32 cellular contexts compared by ENCODE assay signal in genomic region chr2:96848264-96848663, GRCh38. TPM values are rescaled to one million over a fixed set of nuclear protein-coding genes. Genes with fewer than 3 reads are reported as not detected.
DNase-seq lines count a peak whose midpoint lies in the region; ATAC-seq, FAIRE-seq and TF ChIP-seq lines count a peak whose summit lies in the region.
"Had no signal": no experiment of that assay in that cellular context is flagged by ENCODE, and none has a peak within 500 bp of the region (broad histone marks: within the 10 kb centered on the region; RNA-seq: fewer than 3 reads in every experiment).

No MANE protein-coding gene starts in this region.

- H2AFZ ChIP-seq in HepG2 (ENCODE audit: low read length), result no peak overlapping the region

- H3K27me3 Mint-ChIP-seq in activated T-helper 17 cell treated with anti-CD3 and anti-CD28 coated beads, Interleukin-2, amount 50 U/mL, for 72 hours, result no peaks in the 10 kb centered on the region
- H3K27me3 Mint-ChIP-seq: activated naive CD8-positive, alpha-beta T cell treated with anti-CD3 and anti-CD28 coated beads for 36 hours; activated T-cell treated with anti-CD3 and anti-CD28 coated beads, Interleukin-2, amount 50 U/mL, for 24 hours; effector memory CD8-positive, alpha-beta T cell; naive B cell had no signal

- POLR2A ChIA-PET in HepG2 (lab: Yijun Ruan, JAX), result interaction anchor here (1.1 to 3.3 kb wide), 3 partner anchors 9 to 20 kb away, joined by 3 to 16 read pairs (median 8); partner anchors contain the start of gene ANKRD39

- no peak overlapping the region for H3K9ac ChIP-seq in HepG2 (ENCODE audit: insufficient read depth, low read depth, low read length)

- peaks cover 14% of the 10 kb centered on the region for H3K4me1 ChIP-seq in HepG2 (ENCODE audit: insufficient read depth, low read length)
- H3K4me1 ChIP-seq: lower lobe of right lung had no signal

- TF ChIP-seq EP300 in HepG2 (IDR thresholded peaks at IDR 0.05; ENCODE audit: low read depth in 2 of 2, low read length in 2 of 2) (no peak), HepG2 (CRISPR knock-in tag; IDR thresholded peaks at IDR 0.05; ENCODE audit: borderline replicate concordance) (no peak)

- H3K79me2 ChIP-seq in HepG2 (ENCODE audit: insufficient read depth, low read length), result no peaks in the 10 kb centered on the region

- peak; percentile 77 for FAIRE-seq in HepG2 (lab: Jason Lieb, UNC)
- FAIRE-seq in RCC 7860 (lab: Jason Lieb, UNC), result no peak
- FAIRE-seq: bronchial epithelial cell, H1, small intestine, urothelium cell line had no signal

- H3K27ac Mint-ChIP-seq in activated T-helper 17 cell treated with anti-CD3 and anti-CD28 coated beads, Interleukin-2, amount 50 U/mL, for 72 hours, result peak overlapping the region; percentile 33
- H3K27ac Mint-ChIP-seq: activated naive CD8-positive, alpha-beta T cell treated with anti-CD3 and anti-CD28 coated beads for 36 hours; activated T-cell treated with anti-CD3 and anti-CD28 coated beads, Interleukin-2, amount 50 U/mL, for 24 hours; effector memory CD8-positive, alpha-beta T cell; naive B cell had no signal

- no TSS peak for BruUV-seq in HepG2 (replicated peaks; lab: Mats Ljungman, UMichigan)

- H3K4me1 Mint-ChIP-seq in activated T-helper 17 cell treated with anti-CD3 and anti-CD28 coated beads, Interleukin-2, amount 50 U/mL, for 72 hours, result no peaks in the 10 kb centered on the region
- H3K4me1 Mint-ChIP-seq: activated naive CD8-positive, alpha-beta T cell treated with anti-CD3 and anti-CD28 coated beads for 36 hours had no signal

- no peaks in the 10 kb centered on the region for H4K20me1 ChIP-seq in HepG2 (ENCODE audit: insufficient read depth, low read length)

- in situ Hi-C loops in HepG2 (cut with HindIII; ENCODE audit: extremely low pct_ligation_motif_present, low pct_unique_long_range_greater_than_20kb), result no loop called here

- H3K9me3 Mint-ChIP-seq in activated T-helper 17 cell treated with anti-CD3 and anti-CD28 coated beads, Interleukin-2, amount 50 U/mL, for 72 hours, result no peaks in the 10 kb centered on the region
- H3K9me3 Mint-ChIP-seq: activated naive CD8-positive, alpha-beta T cell treated with anti-CD3 and anti-CD28 coated beads for 36 hours; activated T-cell treated with anti-CD3 and anti-CD28 coated beads, Interleukin-2, amount 50 U/mL, for 24 hours; effector memory CD8-positive, alpha-beta T cell; naive B cell had no signal

- no peaks in the 10 kb centered on the region for H3K27me3 ChIP-seq in HepG2 (ENCODE audit: control insufficient read depth in 1 of 2, insufficient read depth in 2 of 2, low read length in 2 of 2)

- peak overlapping the region; percentile 37 for H3K27ac ChIP-seq in HepG2 (ENCODE audit: extremely low read length, insufficient read depth, low read length)
- H3K27ac ChIP-seq: 22Rv1, lower lobe of right lung, RWPE1, SK-N-MC, thoracic aorta had no signal

- no peak overlapping the region for H3K4me2 ChIP-seq in HepG2 (ENCODE audit: low read depth, low read length)

- CTCF ChIA-PET in HepG2 (lab: Yijun Ruan, JAX; ENCODE audit: low intra/inter-chr PET ratio, low total read pairs), result no interaction called here

- H3K9me3 ChIP-seq in HepG2 (ENCODE audit: low read length), result no peaks in the 10 kb centered on the region
- H3K9me3 ChIP-seq: lower lobe of right lung, thoracic aorta had no signal

- TF ChIP-seq CTCF in HepG2 (CRISPR knock-in tag; IDR thresholded peaks at IDR 0.05), result peak; percentile 7; the same call in 1 of the 2 replicates

- peaks cover 9 to 37% of the 10 kb centered on the region in 2 experiments for H3K36me3 ChIP-seq in HepG2 (replicated peaks in 1 of 2; ENCODE audit: control insufficient read depth in 1 of 2, insufficient read depth in 2 of 2, low read length in 2 of 2)

- 62% methylated on average over 9 of the region's 9 CpGs for WGBS in HepG2 (ENCODE audit: low lambda C conversion rate)

- no peak for TF ChIP-seq POLR2A in HepG2 (IDR thresholded peaks at IDR 0.05; ENCODE audit: insufficient read depth in 1 of 2, low read depth in 2 of 2, low read length in 2 of 2)

- peak; percentile 24 for ATAC-seq in Right ventricle myocardium superior (ENCODE audit: poor library complexity)
- no peak for ATAC-seq in left cardiac atrium
- ATAC-seq in activated T-helper 17 cell treated with anti-CD3 and anti-CD28 coated beads, Interleukin-2, amount 50 U/mL, for 72 hours (replicated peaks), result no peak
- peak; percentile 92 for ATAC-seq in HepG2
- ATAC-seq in sciatic nerve, result peak; percentile 79
- no peak for ATAC-seq in GM21423 (IDR thresholded peaks at IDR 0.05; ENCODE audit: unreplicated experiment)
- ATAC-seq: effector memory CD8-positive, alpha-beta T cell; lower lobe of right lung had no signal

- TF ChIP-seq RAD21 in HepG2 (CRISPR knock-in tag; IDR thresholded peaks at IDR 0.05), result no peak

- intact Hi-C loops in Right ventricle myocardium superior (cut with DNase I), result no loop called here
- intact Hi-C loops in left cardiac atrium (cut with DNase I), result no loop called here
- intact Hi-C loops in HepG2 (cut with micrococcal nuclease; ENCODE audit: unreplicated experiment), result no loop called here
- intact Hi-C loops in sciatic nerve (cut with DNase I), result no loop called here

- H3K4me3 ChIP-seq in HepG2 (replicated peaks in 1 of 3; ENCODE audit: insufficient read depth in 1 of 3, low read depth in 2 of 3, low read length in 3 of 3), result no peak overlapping the region
- H3K4me3 ChIP-seq: lower lobe of right lung, SK-N-MC, thoracic aorta had no signal

- peaks cover 67% of the 10 kb centered on the region for H3K36me3 Mint-ChIP-seq in activated T-helper 17 cell treated with anti-CD3 and anti-CD28 coated beads, Interleukin-2, amount 50 U/mL, for 72 hours (ENCODE audit: low read depth)

- DNase-seq in Right ventricle myocardium superior (no peak), left cardiac atrium (no peak), HepG2 (ENCODE audit: low spot score) (peak; percentile 60), sciatic nerve (ENCODE audit: low spot score) (no peak), RCC 7860 (ENCODE audit: low spot score) (no peak), SHP77 (lab: John Stamatoyannopoulos, UW) (no peak)
- DNase-seq: activated gamma-delta T cell; activated naive CD8-positive, alpha-beta T cell treated with anti-CD3 and anti-CD28 coated beads for 36 hours; activated T-cell treated with anti-CD3 and anti-CD28 coated beads, Interleukin-2, amount 50 U/mL, for 24 hours; aorta; cortex of kidney; DMS79; effector memory CD8-positive, alpha-beta T cell; erythroblast; KG1; lower lobe of right lung; midbrain; naive B cell; NCI-H1694; NCI-H446; small intestine; stimulated activated naive CD4-positive, alpha-beta T cell treated with Interleukin-2 at 50 U/mL for 16 hours had no signal

- H3K4me3 Mint-ChIP-seq in activated T-helper 17 cell treated with anti-CD3 and anti-CD28 coated beads, Interleukin-2, amount 50 U/mL, for 72 hours, result no peak overlapping the region
- H3K4me3 Mint-ChIP-seq: activated naive CD8-positive, alpha-beta T cell treated with anti-CD3 and anti-CD28 coated beads for 36 hours; activated T-cell treated with anti-CD3 and anti-CD28 coated beads, Interleukin-2, amount 50 U/mL, for 24 hours; CD14-positive monocyte; effector memory CD8-positive, alpha-beta T cell had no signal

RNA-seq across cellular contexts. Expression of gene ANKRD23, which starts 4.4 kb away (rescaled TPM):
- 10.6 TPM for total RNA-seq in Right ventricle myocardium superior
- total RNA-seq in left cardiac atrium, result 10 to 100 TPM; 18.4 to 24.7 TPM
- 10 to 100 TPM in 1 of 2 donors, 1 to 10 TPM in 1; 6.8 to 11.7 TPM for total RNA-seq in activated T-helper 17 cell treated with anti-CD3 and anti-CD28 coated beads, Interleukin-2, amount 50 U/mL, for 72 hours
- total RNA-seq in HepG2 (2016; rRNA removed; fragmentation: Illumina TruSeq; extraction: Trizol), result 0.35 and 1.5 TPM in 2 replicates
- total RNA-seq in HepG2 (2016; cell fraction: cytosol; rRNA removed; fragmentation: Illumina TruSeq; extraction: Trizol; ENCODE audit: low read depth), result 0.35 and 0.51 TPM in 2 replicates
- total RNA-seq in HepG2 (2016; cell fraction: insoluble cytoplasmic fraction; rRNA removed; fragmentation: Illumina TruSeq; extraction: Trizol), result 0.61 and 2.2 TPM in 2 replicates
- 0.77 and 0.90 TPM in 2 replicates for total RNA-seq in HepG2 (2016; cell fraction: membrane; rRNA removed; fragmentation: Illumina TruSeq; extraction: Trizol)
- 2.3 and 2.8 TPM in 2 replicates for total RNA-seq in HepG2 (2016; cell fraction: nucleus; rRNA removed; fragmentation: Illumina TruSeq; extraction: Trizol)
- polyA plus RNA-seq in HepG2 (2011; rRNA removed), result 1.6 and 2.7 TPM in 2 replicates
- 0.71 and 0.90 TPM in 2 replicates for polyA plus RNA-seq in HepG2 (2011; cell fraction: cytosol; rRNA removed)
- polyA plus RNA-seq in HepG2 (2011; cell fraction: nucleus; rRNA removed), result 17.9 and 22.1 TPM in 2 replicates
- polyA plus RNA-seq in HepG2 (2012), result 0.72 and 2.1 TPM in 2 replicates
- 0.47 and 0.50 TPM in 2 replicates for polyA plus RNA-seq in HepG2 (2016; cell fraction: cytosol; fragmentation: Illumina TruSeq; extraction: Trizol; ENCODE audit: low read depth)
- 0.32 and 0.50 TPM in 2 replicates for polyA plus RNA-seq in HepG2 (2016; cell fraction: insoluble cytoplasmic fraction; fragmentation: Illumina TruSeq; extraction: Trizol; ENCODE audit: low read depth)
- polyA plus RNA-seq in HepG2 (2016; cell fraction: membrane; fragmentation: Illumina TruSeq; extraction: Trizol; ENCODE audit: low read depth), result 0.47 and 0.74 TPM in 2 replicates
- 9.2 and 10.4 TPM in 2 replicates for polyA plus RNA-seq in HepG2 (2016; cell fraction: nucleus; fragmentation: Illumina TruSeq; extraction: Trizol; ENCODE audit: insufficient read depth, low read depth)
- polyA minus RNA-seq in HepG2 (2011; rRNA and poly(A)+ RNA removed; ENCODE audit: low replicate concordance), result 1.6 and 5.1 TPM in 2 replicates
- not detected in 2 replicates for polyA minus RNA-seq in HepG2 (2011; cell fraction: cytosol; rRNA and poly(A)+ RNA removed)
- polyA minus RNA-seq in HepG2 (2011; cell fraction: nucleus; rRNA and poly(A)+ RNA removed), result 3.9 and 4.1 TPM in 2 replicates
- 8.3 TPM for total RNA-seq in sciatic nerve
- polyA plus RNA-seq: CD14-positive monocyte had no signal

RNA-seq across cellular contexts. Expression of gene ANKRD39, which starts 9.6 kb away (rescaled TPM):
- total RNA-seq in Right ventricle myocardium superior, result 14.6 TPM
- 10 to 100 TPM; 11.9 to 12.4 TPM for total RNA-seq in left cardiac atrium
- total RNA-seq in activated T-helper 17 cell treated with anti-CD3 and anti-CD28 coated beads, Interleukin-2, amount 50 U/mL, for 72 hours, result 10 to 100 TPM; 25.2 to 52.3 TPM
- total RNA-seq in HepG2 (2016; rRNA removed; fragmentation: Illumina TruSeq; extraction: Trizol), result 23.2 and 26.7 TPM in 2 replicates
- 40.7 and 45.8 TPM in 2 replicates for total RNA-seq in HepG2 (2016; cell fraction: cytosol; rRNA removed; fragmentation: Illumina TruSeq; extraction: Trizol; ENCODE audit: low read depth)
- 26.3 and 27.1 TPM in 2 replicates for total RNA-seq in HepG2 (2016; cell fraction: insoluble cytoplasmic fraction; rRNA removed; fragmentation: Illumina TruSeq; extraction: Trizol)
- 37.4 and 41.3 TPM in 2 replicates for total RNA-seq in HepG2 (2016; cell fraction: membrane; rRNA removed; fragmentation: Illumina TruSeq; extraction: Trizol)
- 10.3 and 11.7 TPM in 2 replicates for total RNA-seq in HepG2 (2016; cell fraction: nucleus; rRNA removed; fragmentation: Illumina TruSeq; extraction: Trizol)
- 24.8 and 27.8 TPM in 2 replicates for polyA plus RNA-seq in HepG2 (2011; rRNA removed)
- polyA plus RNA-seq in HepG2 (2011; cell fraction: cytosol; rRNA removed), result 18.3 and 31.5 TPM in 2 replicates
- polyA plus RNA-seq in HepG2 (2011; cell fraction: nucleus; rRNA removed), result 24.2 and 29.2 TPM in 2 replicates
- 14.6 and 20.3 TPM in 2 replicates for polyA plus RNA-seq in HepG2 (2012)
- 55.3 and 63.9 TPM in 2 replicates for polyA plus RNA-seq in HepG2 (2016; cell fraction: cytosol; fragmentation: Illumina TruSeq; extraction: Trizol; ENCODE audit: low read depth)
- polyA plus RNA-seq in HepG2 (2016; cell fraction: insoluble cytoplasmic fraction; fragmentation: Illumina TruSeq; extraction: Trizol; ENCODE audit: low read depth), result 33.9 and 35.0 TPM in 2 replicates
- polyA plus RNA-seq in HepG2 (2016; cell fraction: membrane; fragmentation: Illumina TruSeq; extraction: Trizol; ENCODE audit: low read depth), result 40.8 and 47.0 TPM in 2 replicates
- 23.0 and 24.9 TPM in 2 replicates for polyA plus RNA-seq in HepG2 (2016; cell fraction: nucleus; fragmentation: Illumina TruSeq; extraction: Trizol; ENCODE audit: insufficient read depth, low read depth)
- polyA minus RNA-seq in HepG2 (2011; rRNA and poly(A)+ RNA removed; ENCODE audit: low replicate concordance), result 10.9 and 17.9 TPM in 2 replicates
- polyA minus RNA-seq in HepG2 (2011; cell fraction: cytosol; rRNA and poly(A)+ RNA removed), result 4.6 and 5.6 TPM in 2 replicates
- polyA minus RNA-seq in HepG2 (2011; cell fraction: nucleus; rRNA and poly(A)+ RNA removed), result 8.2 and 14.2 TPM in 2 replicates
- total RNA-seq in sciatic nerve, result 15.9 TPM

RNA-seq across cellular contexts. Expression of gene SEMA4C, which starts 21.6 kb away (rescaled TPM):
- total RNA-seq in Right ventricle myocardium superior (18.2 TPM), left cardiac atrium (10 to 100 TPM; 22.1 to 24.8 TPM), HepG2 (2016; rRNA removed; fragmentation: Illumina TruSeq; extraction: Trizol) (11.3 and 25.9 TPM in 2 replicates), sciatic nerve (136 TPM)
- total RNA-seq in activated T-helper 17 cell treated with anti-CD3 and anti-CD28 coated beads, Interleukin-2, amount 50 U/mL, for 72 hours, result 1 to 10 TPM; 8.3 to 9.6 TPM
- 3.5 and 4.2 TPM in 2 replicates for total RNA-seq in HepG2 (2016; cell fraction: cytosol; rRNA removed; fragmentation: Illumina TruSeq; extraction: Trizol; ENCODE audit: low read depth)
- 8.4 and 25.7 TPM in 2 replicates for total RNA-seq in HepG2 (2016; cell fraction: insoluble cytoplasmic fraction; rRNA removed; fragmentation: Illumina TruSeq; extraction: Trizol)
- total RNA-seq in HepG2 (2016; cell fraction: membrane; rRNA removed; fragmentation: Illumina TruSeq; extraction: Trizol), result 10.9 and 11.4 TPM in 2 replicates
- total RNA-seq in HepG2 (2016; cell fraction: nucleus; rRNA removed; fragmentation: Illumina TruSeq; extraction: Trizol), result 22.1 and 28.3 TPM in 2 replicates
- 46.6 and 69.2 TPM in 2 replicates for polyA plus RNA-seq in HepG2 (2011; rRNA removed)
- 33.4 and 47.8 TPM in 2 replicates for polyA plus RNA-seq in HepG2 (2011; cell fraction: cytosol; rRNA removed)
- polyA plus RNA-seq in HepG2 (2011; cell fraction: nucleus; rRNA removed), result 135 and 157 TPM in 2 replicates
- 27.3 and 39.4 TPM in 2 replicates for polyA plus RNA-seq in HepG2 (2012)
- polyA plus RNA-seq in HepG2 (2016; cell fraction: cytosol; fragmentation: Illumina TruSeq; extraction: Trizol; ENCODE audit: low read depth), result 1.0 and 1.2 TPM in 2 replicates
- 6.0 and 8.4 TPM in 2 replicates for polyA plus RNA-seq in HepG2 (2016; cell fraction: insoluble cytoplasmic fraction; fragmentation: Illumina TruSeq; extraction: Trizol; ENCODE audit: low read depth)
- polyA plus RNA-seq in HepG2 (2016; cell fraction: membrane; fragmentation: Illumina TruSeq; extraction: Trizol; ENCODE audit: low read depth), result 3.1 and 3.2 TPM in 2 replicates
- 51.6 and 60.2 TPM in 2 replicates for polyA plus RNA-seq in HepG2 (2016; cell fraction: nucleus; fragmentation: Illumina TruSeq; extraction: Trizol; ENCODE audit: insufficient read depth, low read depth)
- polyA minus RNA-seq in HepG2 (2011; rRNA and poly(A)+ RNA removed; ENCODE audit: low replicate concordance), result 29.1 and 175 TPM in 2 replicates
- 41.8 and 45.0 TPM in 2 replicates for polyA minus RNA-seq in HepG2 (2011; cell fraction: cytosol; rRNA and poly(A)+ RNA removed)
- 25.8 and 31.7 TPM in 2 replicates for polyA minus RNA-seq in HepG2 (2011; cell fraction: nucleus; rRNA and poly(A)+ RNA removed)

RNA-seq across cellular contexts. Expression of gene CNNM3, which starts 32.2 kb away (rescaled TPM):
- total RNA-seq in Right ventricle myocardium superior, result 13.5 TPM
- 10 to 100 TPM in 1 of 2 donors, 1 to 10 TPM in 1; 9.6 to 10.3 TPM for total RNA-seq in left cardiac atrium
- 10 to 100 TPM; 17.9 to 22.0 TPM for total RNA-seq in activated T-helper 17 cell treated with anti-CD3 and anti-CD28 coated beads, Interleukin-2, amount 50 U/mL, for 72 hours
- 8.4 and 21.2 TPM in 2 replicates for total RNA-seq in HepG2 (2016; rRNA removed; fragmentation: Illumina TruSeq; extraction: Trizol)
- 5.5 and 5.9 TPM in 2 replicates for total RNA-seq in HepG2 (2016; cell fraction: cytosol; rRNA removed; fragmentation: Illumina TruSeq; extraction: Trizol; ENCODE audit: low read depth)
- total RNA-seq in HepG2 (2016; cell fraction: insoluble cytoplasmic fraction; rRNA removed; fragmentation: Illumina TruSeq; extraction: Trizol), result 6.5 and 21.5 TPM in 2 replicates
- 8.5 and 9.2 TPM in 2 replicates for total RNA-seq in HepG2 (2016; cell fraction: membrane; rRNA removed; fragmentation: Illumina TruSeq; extraction: Trizol)
- total RNA-seq in HepG2 (2016; cell fraction: nucleus; rRNA removed; fragmentation: Illumina TruSeq; extraction: Trizol), result 22.7 and 27.7 TPM in 2 replicates
- 27.9 and 43.4 TPM in 2 replicates for polyA plus RNA-seq in HepG2 (2011; rRNA removed)
- polyA plus RNA-seq in HepG2 (2011; cell fraction: cytosol; rRNA removed), result 24.2 and 26.5 TPM in 2 replicates
- 68.4 and 71.2 TPM in 2 replicates for polyA plus RNA-seq in HepG2 (2011; cell fraction: nucleus; rRNA removed)
- polyA plus RNA-seq in HepG2 (2012), result 35.8 and 38.5 TPM in 2 replicates
- 4.3 and 4.5 TPM in 2 replicates for polyA plus RNA-seq in HepG2 (2016; cell fraction: cytosol; fragmentation: Illumina TruSeq; extraction: Trizol; ENCODE audit: low read depth)
- 11.7 and 14.4 TPM in 2 replicates for polyA plus RNA-seq in HepG2 (2016; cell fraction: insoluble cytoplasmic fraction; fragmentation: Illumina TruSeq; extraction: Trizol; ENCODE audit: low read depth)
- polyA plus RNA-seq in HepG2 (2016; cell fraction: membrane; fragmentation: Illumina TruSeq; extraction: Trizol; ENCODE audit: low read depth), result 10.0 and 11.0 TPM in 2 replicates
- 48.6 and 52.0 TPM in 2 replicates for polyA plus RNA-seq in HepG2 (2016; cell fraction: nucleus; fragmentation: Illumina TruSeq; extraction: Trizol; ENCODE audit: insufficient read depth, low read depth)
- polyA minus RNA-seq in HepG2 (2011; rRNA and poly(A)+ RNA removed; ENCODE audit: low replicate concordance), result 49.9 and 152 TPM in 2 replicates
- 50.4 and 69.9 TPM in 2 replicates for polyA minus RNA-seq in HepG2 (2011; cell fraction: cytosol; rRNA and poly(A)+ RNA removed)
- polyA minus RNA-seq in HepG2 (2011; cell fraction: nucleus; rRNA and poly(A)+ RNA removed), result 56.1 and 70.2 TPM in 2 replicates
- total RNA-seq in sciatic nerve, result 26.4 TPM

Comparison
In these comparisons a context has a peak if more than half of its experiments do, and no peak if none do; other contexts are left out.
1. ATAC-seq: peak in Right ventricle myocardium superior (single experiment), HepG2 (single experiment) and sciatic nerve (single experiment); none in left cardiac atrium (0 of 2), activated T-helper 17 cell treated with anti-CD3 and anti-CD28 coated beads, Interleukin-2, amount 50 U/mL, for 72 hours (single experiment) and GM21423 (single experiment).